In the genomic region with DNA sequence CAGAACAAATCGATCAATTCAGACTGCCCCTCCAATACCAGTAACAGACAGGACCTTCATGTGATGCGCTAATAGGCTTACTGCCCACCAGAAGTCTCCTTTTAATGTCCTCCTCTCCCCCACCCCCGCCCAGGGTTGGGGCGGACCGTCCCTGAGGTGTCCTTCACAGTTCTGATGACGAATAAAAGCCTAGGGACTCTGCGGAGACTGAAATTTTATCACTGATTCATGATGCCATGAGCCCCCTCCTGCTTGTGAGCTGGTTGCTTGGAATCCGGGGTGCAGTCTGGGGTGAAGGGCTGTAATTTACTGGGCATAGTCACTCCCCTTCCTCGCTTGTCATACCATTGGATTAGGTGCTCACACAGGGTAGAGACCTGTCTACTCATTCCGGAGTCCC, we compare ENCODE assay signal across 17 cellular contexts. TPM values are rescaled to one million over a fixed set of nuclear protein-coding genes. Genes with fewer than 3 reads are reported as not detected.
DNase-seq lines count a peak whose midpoint lies in the region; ATAC-seq, FAIRE-seq and TF ChIP-seq lines count a peak whose summit lies in the region.
"Had no signal": no experiment of that assay in that cellular context is flagged by ENCODE, and none has a peak within 500 bp of the region (broad histone marks: within the 10 kb centered on the region; RNA-seq: fewer than 3 reads in every experiment).

No MANE protein-coding gene starts in this region.

- no peak overlapping the region for H2BK20ac ChIP-seq in H1 (ENCODE audit: low read length)

- H3K23ac ChIP-seq in H1 (ENCODE audit: insufficient read length) = no peak overlapping the region

- 0 out of 2 replicates have a peak overlapping the region, but pooled peaks have one; percentile 46 for H2BK15ac ChIP-seq in H1 (ENCODE audit: low read length)

- H3K9ac ChIP-seq in H1 (replicated peaks in 1 of 4; ENCODE audit: extremely low read depth in 1 of 4, low read depth in 3 of 4, low read length in 3 of 4) = no peak overlapping the region

- no peak overlapping the region for H3K18ac ChIP-seq in H1 (ENCODE audit: extremely low read depth, low read length)

- TF ChIP-seq POLR2A in H1 (IDR thresholded peaks at IDR 0.05; ENCODE audit: control extremely low read depth in 1 of 2, low read depth in 2 of 2, low read length in 2 of 2) = no peak
- TF ChIP-seq POLR2A in spleen (IDR thresholded peaks at IDR 0.05) = no peak

- no peaks in the 10 kb centered on the region for H3K9me3 ChIP-seq in H1 (ENCODE audit: insufficient read depth in 2 of 2, low read depth in 1 of 2, low read length in 1 of 2)
- H3K9me3 ChIP-seq in spleen = no peaks in the 10 kb centered on the region

- peak; percentile 21 for ATAC-seq in stimulated activated naive CD8-positive, alpha-beta T cell treated with anti-CD3 and anti-CD28 coated beads, Interleukin-15, amount 100 ng/mL, for 72 hours
- ATAC-seq in stimulated activated naive CD8-positive, alpha-beta T cell treated with anti-CD3 and anti-CD28 coated beads, Interleukin-15, Interleukin-2, amounts not matched to agents 100 U/mL and 50 U/mL, for 24 hours = no peak

- peaks cover 5% of the 10 kb centered on the region for H3K4me1 Mint-ChIP-seq in stimulated activated naive CD8-positive, alpha-beta T cell treated with anti-CD3 and anti-CD28 coated beads, Interleukin-15, amount 100 ng/mL, for 72 hours
- H3K4me1 Mint-ChIP-seq: CD4-positive, alpha-beta memory T cell had no signal

- H4K91ac ChIP-seq in H1 (replicated peaks; ENCODE audit: insufficient read length, low read length) = no peak overlapping the region

- no peaks in the 10 kb centered on the region for H3K79me1 ChIP-seq in H1 (ENCODE audit: low read depth, low read length)

- no peaks in the 10 kb centered on the region for H3K9me3 Mint-ChIP-seq in stimulated activated naive CD8-positive, alpha-beta T cell treated with anti-CD3 and anti-CD28 coated beads, Interleukin-15, amount 100 ng/mL, for 72 hours

- POLR2A ChIA-PET in H1 (lab: Charles Lee; ENCODE audit: partially characterized antibody) = no interaction called here

- peak overlapping the region in 1 of 2 donors; percentile 5 for H3K27ac Mint-ChIP-seq in stimulated activated naive CD8-positive, alpha-beta T cell treated with anti-CD3 and anti-CD28 coated beads, Interleukin-15, amount 100 ng/mL, for 72 hours
- H3K27ac Mint-ChIP-seq: CD4-positive, alpha-beta memory T cell had no signal

- H3K4me3 ChIP-seq in H1 (ENCODE audit: extremely low read depth in 1 of 4, insufficient read depth in 2 of 4, low read depth in 3 of 4, low read length in 4 of 4) (no peak overlapping the region), spleen (no peak overlapping the region)

- no peak overlapping the region for H3K27ac ChIP-seq in H1 (ENCODE audit: low read depth, low read length)
- H3K27ac ChIP-seq in spleen = no peak overlapping the region

- no peak overlapping the region for H3K4ac ChIP-seq in H1 (replicated peaks; ENCODE audit: insufficient read length, low read depth, low read length)

- TF ChIP-seq EP300 in H1 (IDR thresholded peaks at IDR 0.05; ENCODE audit: borderline replicate concordance in 1 of 2, low read depth in 2 of 2, low read length in 2 of 2) = no peak

- H3K4me2 ChIP-seq in H1 (ENCODE audit: insufficient read depth in 1 of 2, low read depth in 2 of 2, low read length in 2 of 2) = no peak overlapping the region

- intact Hi-C loops in spleen (cut with DNase I; ENCODE audit: low total_unique reads) = no loop called here

- TF ChIP-seq RAD21 in H1 (IDR thresholded peaks at IDR 0.05 in 1 of 2, conservative IDR thresholded peaks at IDR 0.05 in 1 of 2; ENCODE audit: low read depth in 2 of 2, low read length in 2 of 2) = no peak

- H3K4me1 ChIP-seq in H1 (replicated peaks in 1 of 4; ENCODE audit: control insufficient read depth in 3 of 4, insufficient read depth in 4 of 4, low read length in 3 of 4) (peaks cover 0 to 3% (median 1%) of the 10 kb centered on the region in 4 experiments; a peak in 2 of 7 replicates), spleen (no peaks in the 10 kb centered on the region)

- DNase-seq in stimulated activated naive CD8-positive, alpha-beta T cell treated with anti-CD3 and anti-CD28 coated beads, Interleukin-15, amount 100 ng/mL, for 72 hours = no peak
- no peak for DNase-seq in stimulated activated naive CD8-positive, alpha-beta T cell treated with anti-CD3 and anti-CD28 coated beads, Interleukin-15, Interleukin-2, amounts not matched to agents 100 U/mL and 50 U/mL, for 24 hours
- DNase-seq in H1 (ENCODE audit: low read depth in 1 of 2, low spot score in 2 of 2) = peak in 1 of 2 experiments; percentile 37
- peak; percentile 39 for DNase-seq in spleen
- DNase-seq in effector CD4-positive, alpha-beta T cell = no peak
- no peak for DNase-seq in GM03348 (ENCODE audit: low spot score)
- DNase-seq: C1 segment of cervical spinal cord; Calu3; CD4-positive, alpha-beta memory T cell; COR-L47; DMS53; DMS79 treated with DMSO at 0.1 percent for 48 hours; GF-D8; GOT3; H7; HCEC 1CT had no signal

- H3K56ac ChIP-seq in H1 (replicated peaks; ENCODE audit: insufficient read length, low read depth, low read length) = no peak overlapping the region

- no peaks in the 10 kb centered on the region for H3K79me2 ChIP-seq in H1 (ENCODE audit: control insufficient read depth in 1 of 2, insufficient read depth in 2 of 2, low read length in 2 of 2)

- 87% methylated on average over 10 of the region's 10 CpGs; no CpG with 5 or more reads in 1 of the 2 experiments for WGBS in H1 (ENCODE audit: extremely low coverage in 1 of 2, insufficient coverage in 1 of 2, insufficient read length in 1 of 2, insufficient replicate concordance in 2 of 2, low coverage in 1 of 2, low lambda C conversion rate in 2 of 2, missing lambda C conversion rate in 1 of 2), 2 experiments
- WGBS in spleen, 5 donors = 95 to 97% (median 96%) methylated on average over 9 to 10 of the region's 10 CpGs

- H3K23me2 ChIP-seq in H1 (ENCODE audit: low read depth, low read length) = no peaks in the 10 kb centered on the region

- H4K20me1 ChIP-seq in H1 (replicated peaks in 1 of 2; ENCODE audit: control insufficient read depth in 1 of 2, insufficient read depth in 2 of 2, low read length in 2 of 2) = peaks cover 0 to 2% of the 10 kb centered on the region in 2 experiments

- no peak overlapping the region for H4K5ac ChIP-seq in H1 (ENCODE audit: insufficient read length, low read depth, low read length)

- CTCF ChIA-PET in H1 (lab: Charles Lee; ENCODE audit: partially characterized antibody) = interaction anchor here (0.6 to 1.3 kb wide), 4 partner anchors 34 to 201 kb away, joined by 3 to 5 read pairs (median 3); no protein-coding TSS in a partner anchor

- TF ChIP-seq CTCF in H1 (IDR thresholded peaks at IDR 0.05; ENCODE audit: control extremely low read depth in 1 of 3, insufficient read depth in 1 of 3, low read depth in 1 of 3, low read length in 3 of 3) (no peak), spleen (IDR thresholded peaks at IDR 0.05 in 8 of 11, conservative IDR thresholded peaks at IDR 0.05 in 3 of 11) (no peak)

- H2AFZ ChIP-seq in H1 (ENCODE audit: low read length) = no peak overlapping the region

- H2BK5ac ChIP-seq in H1 (ENCODE audit: low read depth, low read length) = no peak overlapping the region

- no peaks in the 10 kb centered on the region for H3K27me3 Mint-ChIP-seq in stimulated activated naive CD8-positive, alpha-beta T cell treated with anti-CD3 and anti-CD28 coated beads, Interleukin-15, amount 100 ng/mL, for 72 hours
- H3K27me3 Mint-ChIP-seq: CD4-positive, alpha-beta memory T cell had no signal

- H4K8ac ChIP-seq in H1 (ENCODE audit: extremely low read depth, insufficient read depth, low read length) = no peak overlapping the region

- no peak overlapping the region for H2AK5ac ChIP-seq in H1 (ENCODE audit: low read depth, low read length)

- FAIRE-seq in H1 (lab: Jason Lieb, UNC) = no peak
- FAIRE-seq: GM12892 had no signal

- no peak overlapping the region for H3K4me3 Mint-ChIP-seq in stimulated activated naive CD8-positive, alpha-beta T cell treated with anti-CD3 and anti-CD28 coated beads, Interleukin-15, amount 100 ng/mL, for 72 hours
- H3K4me3 Mint-ChIP-seq: CD4-positive, alpha-beta memory T cell had no signal

- H3K27me3 ChIP-seq in H1 (replicated peaks in 1 of 4; ENCODE audit: control insufficient read depth in 3 of 4, extremely low read depth in 1 of 4, insufficient read depth in 3 of 4, low read length in 3 of 4) (no peaks in the 10 kb centered on the region), spleen (replicated peaks in 1 of 7) (no peaks in the 10 kb centered on the region)

- no peak overlapping the region for H2BK120ac ChIP-seq in H1 (replicated peaks; ENCODE audit: low read depth, low read length)

- H3K14ac ChIP-seq in H1 (ENCODE audit: insufficient read length) = no peak overlapping the region

- no peaks in the 10 kb centered on the region for H3K36me3 ChIP-seq in H1 (ENCODE audit: control insufficient read depth in 2 of 4, insufficient read depth in 4 of 4, low read length in 3 of 4)
- no peaks in the 10 kb centered on the region for H3K36me3 ChIP-seq in spleen

- H2BK12ac ChIP-seq in H1 (ENCODE audit: low read depth, low read length) = no peak overlapping the region

TF ChIP-seq in H1, 55 proteins besides CTCF, POLR2A, EP300 and RAD21 (continues in another document):
- no peak for TF ChIP-seq ATF2 (IDR thresholded peaks at IDR 0.05; ENCODE audit: low read length)

RNA-seq across cellular contexts. Expression of gene B3GNT2, which starts 42.3 kb away (rescaled TPM):
- total RNA-seq in H1 (2021; fragmentation: NEBNext Ultra II Directional; extraction: Animal tissue kit (Norgen Biotek cat#: 25700)) = 40.8 and 41.3 TPM in 2 replicates
- 17.6 and 20.1 TPM in 2 replicates for polyA plus RNA-seq in H1 (2011; rRNA removed)
- 29.3 TPM for polyA plus RNA-seq in H1 (2011; cell fraction: cytosol; rRNA removed)
- polyA plus RNA-seq in H1 (2011; cell fraction: nucleus; rRNA removed) = 16.1 TPM
- polyA plus RNA-seq in H1 (2012, experiment 1 of 2) = 21.6 to 30.8 TPM (median 26.6 TPM) in 4 replicates
- 4.7 TPM for polyA plus RNA-seq in H1 (2012, experiment 2 of 2)
- 46.9 TPM for polyA plus RNA-seq in H1 (2013, experiment 1 of 2)
- 54.5 TPM for polyA plus RNA-seq in H1 (2013, experiment 2 of 2)
- 55.2 TPM in 2 replicates for polyA minus RNA-seq in H1 (2011; rRNA and poly(A)+ RNA removed)
- 29.4 TPM for polyA minus RNA-seq in H1 (2011; cell fraction: cytosol; rRNA and poly(A)+ RNA removed)
- 28.5 TPM for polyA minus RNA-seq in H1 (2011; cell fraction: nucleus; rRNA and poly(A)+ RNA removed)
- total RNA-seq in spleen = 10 to 100 TPM; 21.3 to 40.3 (median 28.9) TPM
- polyA plus RNA-seq in spleen = 10 to 100 TPM in 1 of 3 donors, 1 to 10 TPM in 2; 6.5 to 11.3 (median 8.5) TPM
